Comparison of ENCODE assay signal across 8 cellular contexts in genomic region chr1:227728059-227728891, GRCh38. TPM values are rescaled to one million over a fixed set of nuclear protein-coding genes. Genes with fewer than 3 reads are reported as not detected.
A peak's percentile ranks its signal among the peaks of the same experiment; 100 is the strongest.
DNase-seq lines count a peak whose midpoint lies in the region; ATAC-seq, FAIRE-seq and TF ChIP-seq lines count a peak whose summit lies in the region.

No MANE protein-coding gene starts in this region.

- peak overlapping the region; percentile 22 for H4K91ac ChIP-seq in H1 (replicated peaks; ENCODE audit: insufficient read length, low read length)

- H3K4ac ChIP-seq in H1 (replicated peaks; ENCODE audit: insufficient read length, low read depth, low read length): peak overlapping the region; percentile 17

- no peak overlapping the region for H2AK5ac ChIP-seq in H1 (ENCODE audit: low read depth, low read length)

- TF ChIP-seq EP300 in H1 (IDR thresholded peaks at IDR 0.05; ENCODE audit: borderline replicate concordance in 1 of 2, low read depth in 2 of 2, low read length in 2 of 2): no peak

- no peak overlapping the region for H2BK20ac ChIP-seq in H1 (ENCODE audit: low read length)

- peak; percentile 22 for DNase-seq in GDM1 (lab: John Stamatoyannopoulos, UW)
- DNase-seq in NCI-H69 (lab: John Stamatoyannopoulos, UW): peak; percentile 91
- peak; percentile 70 for DNase-seq in activated CD8-positive, alpha-beta T cell treated with anti-CD3 and anti-CD28 coated beads, Interleukin-2, amount 10 ng/mL, durations not matched to agents 7 days and 5 days
- peak; percentile 34 to 82 for DNase-seq in H1 (ENCODE audit: low read depth in 1 of 2, low spot score in 2 of 2)
- peak; percentile 26 to 52 for DNase-seq in stimulated activated CD8-positive, alpha-beta memory T cell treated with anti-CD3 and anti-CD28 coated beads, Interleukin-4, amount 100 ng/mL, for 1 hour (ENCODE audit: low read depth in 2 of 2, low spot score in 1 of 2)

- peak overlapping the region; percentile 84 to 100 for H3K4me2 ChIP-seq in H1 (ENCODE audit: insufficient read depth in 1 of 2, low read depth in 2 of 2, low read length in 2 of 2)

- H4K5ac ChIP-seq in H1 (ENCODE audit: insufficient read length, low read depth, low read length): peak overlapping the region; percentile 51

- peak overlapping the region; percentile 70 for H3K4me3 Mint-ChIP-seq in activated CD8-positive, alpha-beta T cell treated with anti-CD3 and anti-CD28 coated beads, Interleukin-2, amount 10 ng/mL, durations not matched to agents 7 days and 5 days

- POLR2A ChIA-PET in activated CD8-positive, alpha-beta T cell treated with anti-CD3 and anti-CD28 coated beads, Interleukin-2, amount 10 ng/mL, durations not matched to agents 7 days and 5 days (lab: Charles Lee): interaction anchor here (0.9 kb wide), 1 partner anchor 164 kb away, joined by 3 read pairs; no protein-coding TSS in a partner anchor
- POLR2A ChIA-PET in H1 (lab: Charles Lee; ENCODE audit: partially characterized antibody): no interaction called here

- no peak overlapping the region for H2BK120ac ChIP-seq in H1 (replicated peaks; ENCODE audit: low read depth, low read length)

- peak overlapping the region; percentile 87 for H3K18ac ChIP-seq in H1 (ENCODE audit: extremely low read depth, low read length)

- H3K36me3 Mint-ChIP-seq in activated CD8-positive, alpha-beta T cell treated with anti-CD3 and anti-CD28 coated beads, Interleukin-2, amount 10 ng/mL, durations not matched to agents 7 days and 5 days (ENCODE audit: low read depth): peaks cover 16% of the 10 kb centered on the region

- no peak overlapping the region for H2BK12ac ChIP-seq in H1 (ENCODE audit: low read depth, low read length)

- H2BK5ac ChIP-seq in H1 (ENCODE audit: low read depth, low read length): peak overlapping the region; percentile 68; the same call in 1 of the 2 replicates

- H3K23ac ChIP-seq in H1 (ENCODE audit: insufficient read length): no peak overlapping the region

- H3K79me2 ChIP-seq in H1 (ENCODE audit: control insufficient read depth in 1 of 2, insufficient read depth in 2 of 2, low read length in 2 of 2): no peaks in the 10 kb centered on the region

- H4K20me1 ChIP-seq in H1 (replicated peaks in 1 of 2; ENCODE audit: control insufficient read depth in 1 of 2, insufficient read depth in 2 of 2, low read length in 2 of 2): peaks cover 3 to 26% of the 10 kb centered on the region in 2 experiments

- H3K4me3 ChIP-seq in H1 (ENCODE audit: extremely low read depth in 1 of 4, insufficient read depth in 2 of 4, low read depth in 3 of 4, low read length in 4 of 4) (peak overlapping the region; percentile 67 to 95 (median 74)), mesodermal cell (ENCODE audit: extremely low read depth, insufficient read depth, low read length, poor library complexity, severe bottlenecking) (peak overlapping the region; percentile 42)

- peaks cover 0 to 19% (median 12%) of the 10 kb centered on the region in 4 experiments; a peak in 6 of 7 replicates for H3K4me1 ChIP-seq in H1 (replicated peaks in 1 of 4; ENCODE audit: control insufficient read depth in 3 of 4, insufficient read depth in 4 of 4, low read length in 3 of 4)
- H3K4me1 ChIP-seq in mesodermal cell (ENCODE audit: control insufficient read depth, insufficient read depth, low read length, poor library complexity, severe bottlenecking): peaks cover 10% of the 10 kb centered on the region

- peaks cover 4% of the 10 kb centered on the region for H3K23me2 ChIP-seq in H1 (ENCODE audit: low read depth, low read length)

- H3K36me3 ChIP-seq in H1 (ENCODE audit: control insufficient read depth in 2 of 4, insufficient read depth in 4 of 4, low read length in 3 of 4): peaks cover 5 to 21% (median 10%) of the 10 kb centered on the region in 4 experiments; a peak in 6 of 8 replicates
- peaks cover 26% of the 10 kb centered on the region for H3K36me3 ChIP-seq in mesodermal cell (ENCODE audit: control insufficient read depth, insufficient read depth, low read length)

- no peak for FAIRE-seq in H1 (lab: Jason Lieb, UNC)

- ATAC-seq in HG02885 (IDR thresholded peaks at IDR 0.05; ENCODE audit: poor library complexity, unreplicated experiment) (peak; percentile 52), GM19467 (IDR thresholded peaks at IDR 0.05; ENCODE audit: unreplicated experiment) (no peak)
- ATAC-seq in activated CD8-positive, alpha-beta T cell treated with anti-CD3 and anti-CD28 coated beads, Interleukin-2, amount 10 ng/mL, durations not matched to agents 7 days and 5 days: peak; percentile 63

- peaks cover 13% of the 10 kb centered on the region for H3K4me1 Mint-ChIP-seq in activated CD8-positive, alpha-beta T cell treated with anti-CD3 and anti-CD28 coated beads, Interleukin-2, amount 10 ng/mL, durations not matched to agents 7 days and 5 days (ENCODE audit: low read depth)

- peak overlapping the region; percentile 34 for H3K27ac Mint-ChIP-seq in activated CD8-positive, alpha-beta T cell treated with anti-CD3 and anti-CD28 coated beads, Interleukin-2, amount 10 ng/mL, durations not matched to agents 7 days and 5 days

- H3K9me3 ChIP-seq in H1 (ENCODE audit: insufficient read depth in 2 of 2, low read depth in 1 of 2, low read length in 1 of 2): peaks cover 2 to 7% of the 10 kb centered on the region in 2 experiments; a peak in 3 of 4 replicates
- peaks cover 14% of the 10 kb centered on the region for H3K9me3 ChIP-seq in mesodermal cell (ENCODE audit: control insufficient read depth, low read length)

- peak overlapping the region; percentile 98 for H3K14ac ChIP-seq in H1 (ENCODE audit: insufficient read length)

- peak overlapping the region; percentile 52; the same call in 1 of the 2 replicates for H3K27ac ChIP-seq in H1 (ENCODE audit: low read depth, low read length)
- H3K27ac ChIP-seq in mesodermal cell (ENCODE audit: low read depth, low read length, severe bottlenecking): no peak overlapping the region

- H3K56ac ChIP-seq in H1 (replicated peaks; ENCODE audit: insufficient read length, low read depth, low read length): peak overlapping the region; percentile 53

- peaks cover 7% of the 10 kb centered on the region for H3K27me3 Mint-ChIP-seq in activated CD8-positive, alpha-beta T cell treated with anti-CD3 and anti-CD28 coated beads, Interleukin-2, amount 10 ng/mL, durations not matched to agents 7 days and 5 days (ENCODE audit: low read depth)

- H3K9ac ChIP-seq in H1 (replicated peaks in 1 of 4; ENCODE audit: extremely low read depth in 1 of 4, low read depth in 3 of 4, low read length in 3 of 4): peak overlapping the region in 3 of 4 experiments; percentile 31 to 66 (median 54); a peak in 6 of 7 replicates

- no peaks in the 10 kb centered on the region for H3K9me3 Mint-ChIP-seq in activated CD8-positive, alpha-beta T cell treated with anti-CD3 and anti-CD28 coated beads, Interleukin-2, amount 10 ng/mL, durations not matched to agents 7 days and 5 days (ENCODE audit: insufficient read depth)

- no peak; a peak in 1 of 3 replicates for TF ChIP-seq POLR2A in H1 (IDR thresholded peaks at IDR 0.05; ENCODE audit: control extremely low read depth in 1 of 2, low read depth in 2 of 2, low read length in 2 of 2)

- CTCF ChIA-PET in activated CD8-positive, alpha-beta T cell treated with anti-CD3 and anti-CD28 coated beads, Interleukin-2, amount 10 ng/mL, durations not matched to agents 7 days and 5 days (lab: Charles Lee): interaction anchor here (1.6 kb wide), 1 partner anchor 20 kb away, joined by 4 read pairs; no protein-coding TSS in a partner anchor
- CTCF ChIA-PET in H1 (lab: Charles Lee; ENCODE audit: partially characterized antibody): interaction anchor here (1.2 kb wide), 1 partner anchor 247 kb away, joined by 6 read pairs; no protein-coding TSS in a partner anchor

- no peaks in the 10 kb centered on the region for H3K27me3 ChIP-seq in H1 (replicated peaks in 1 of 4; ENCODE audit: control insufficient read depth in 3 of 4, extremely low read depth in 1 of 4, insufficient read depth in 3 of 4, low read length in 3 of 4)

- H2BK15ac ChIP-seq in H1 (ENCODE audit: low read length): no peak overlapping the region

- H3K79me1 ChIP-seq in H1 (ENCODE audit: low read depth, low read length): no peaks in the 10 kb centered on the region

- 7% methylated on average over 26 of the region's 51 CpGs; no CpG with 5 or more reads in 1 of the 2 experiments for WGBS in H1 (ENCODE audit: extremely low coverage in 1 of 2, insufficient coverage in 1 of 2, insufficient read length in 1 of 2, insufficient replicate concordance in 2 of 2, low coverage in 1 of 2, low lambda C conversion rate in 2 of 2, missing lambda C conversion rate in 1 of 2), 2 experiments
- WGBS in mesodermal cell (ENCODE audit: insufficient coverage in 2 of 2), 2 experiments: 5 to 6% methylated on average over 23 to 26 of the region's 51 CpGs

- H4K8ac ChIP-seq in H1 (ENCODE audit: extremely low read depth, insufficient read depth, low read length): no peak overlapping the region; the same call in 1 of the 2 replicates

- no peak overlapping the region for H2AFZ ChIP-seq in H1 (ENCODE audit: low read length)

- TF ChIP-seq CTCF in H1 (IDR thresholded peaks at IDR 0.05; ENCODE audit: control extremely low read depth in 1 of 3, insufficient read depth in 1 of 3, low read depth in 1 of 3, low read length in 3 of 3): no peak

- TF ChIP-seq RAD21 in H1 (IDR thresholded peaks at IDR 0.05 in 1 of 2, conservative IDR thresholded peaks at IDR 0.05 in 1 of 2; ENCODE audit: low read depth in 2 of 2, low read length in 2 of 2): no peak; a peak in 1 of 4 replicates

RNA-seq across cellular contexts. Expression of gene JMJD4, which starts 6.8 kb away (rescaled TPM):
- 10 to 100 TPM; 16.8 to 17.3 TPM for total RNA-seq in activated CD8-positive, alpha-beta T cell treated with anti-CD3 and anti-CD28 coated beads, Interleukin-2, amount 10 ng/mL, durations not matched to agents 7 days and 5 days
- 13.0 and 13.2 TPM in 2 replicates for total RNA-seq in H1 (2021; fragmentation: NEBNext Ultra II Directional; extraction: Animal tissue kit (Norgen Biotek cat#: 25700))
- 23.3 and 34.0 TPM in 2 replicates for polyA plus RNA-seq in H1 (2011; rRNA removed)
- polyA plus RNA-seq in H1 (2011; cell fraction: cytosol; rRNA removed): 16.8 TPM
- polyA plus RNA-seq in H1 (2011; cell fraction: nucleus; rRNA removed): 32.3 TPM
- 7.5 to 14.7 TPM (median 13.9 TPM) in 4 replicates for polyA plus RNA-seq in H1 (2012, experiment 1 of 2)
- polyA plus RNA-seq in H1 (2012, experiment 2 of 2): 14.4 TPM
- polyA plus RNA-seq in H1 (2013, experiment 1 of 2): 6.7 TPM
- polyA plus RNA-seq in H1 (2013, experiment 2 of 2): 6.6 TPM
- polyA minus RNA-seq in H1 (2011; rRNA and poly(A)+ RNA removed): 28.2 and 34.3 TPM in 2 replicates
- polyA minus RNA-seq in H1 (2011; cell fraction: cytosol; rRNA and poly(A)+ RNA removed): 14.8 TPM
- polyA minus RNA-seq in H1 (2011; cell fraction: nucleus; rRNA and poly(A)+ RNA removed): 83.8 TPM
- 12.1 TPM for polyA plus RNA-seq in mesodermal cell (2013, experiment 1 of 2)
- 12.1 TPM for polyA plus RNA-seq in mesodermal cell (2013, experiment 2 of 2)

RNA-seq across cellular contexts. Expression of gene SNAP47, which starts 7.0 kb away (rescaled TPM):
- total RNA-seq in activated CD8-positive, alpha-beta T cell treated with anti-CD3 and anti-CD28 coated beads, Interleukin-2, amount 10 ng/mL, durations not matched to agents 7 days and 5 days: 10 to 100 TPM; 20.7 to 25.3 TPM
- total RNA-seq in H1 (2021; fragmentation: NEBNext Ultra II Directional; extraction: Animal tissue kit (Norgen Biotek cat#: 25700)): 34.5 and 42.2 TPM in 2 replicates
- 37.6 and 50.6 TPM in 2 replicates for polyA plus RNA-seq in H1 (2011; rRNA removed)
- 49.1 TPM for polyA plus RNA-seq in H1 (2011; cell fraction: cytosol; rRNA removed)
- polyA plus RNA-seq in H1 (2011; cell fraction: nucleus; rRNA removed): 50.5 TPM
- 35.1 to 40.8 TPM (median 39.9 TPM) in 4 replicates for polyA plus RNA-seq in H1 (2012, experiment 1 of 2)
- 46.2 TPM for polyA plus RNA-seq in H1 (2012, experiment 2 of 2)
- polyA plus RNA-seq in H1 (2013, experiment 1 of 2): 20.2 TPM
- 20.5 TPM for polyA plus RNA-seq in H1 (2013, experiment 2 of 2)
- polyA minus RNA-seq in H1 (2011; rRNA and poly(A)+ RNA removed): 38.0 and 45.5 TPM in 2 replicates
- polyA minus RNA-seq in H1 (2011; cell fraction: cytosol; rRNA and poly(A)+ RNA removed): 21.7 TPM
- 58.7 TPM for polyA minus RNA-seq in H1 (2011; cell fraction: nucleus; rRNA and poly(A)+ RNA removed)
- polyA plus RNA-seq in mesodermal cell (2013, experiment 1 of 2): 34.9 TPM
- polyA plus RNA-seq in mesodermal cell (2013, experiment 2 of 2): 30.3 TPM

Comparison
In these comparisons a context has a peak if more than half of its experiments do, and no peak if none do; other contexts are left out.
1. DNase-seq: peak in every context shown above with its lines; median percentile 91 in NCI-H69; 70 in activated CD8-positive, alpha-beta T cell treated with anti-CD3 and anti-CD28 coated beads, Interleukin-2, amount 10 ng/mL, durations not matched to agents 7 days and 5 days; 58 in H1; 39 in stimulated activated CD8-positive, alpha-beta memory T cell treated with anti-CD3 and anti-CD28 coated beads, Interleukin-4, amount 100 ng/mL, for 1 hour; 22 in GDM1.